Comparison of ENCODE assay signal across 15 cellular contexts in the genomic region with DNA sequence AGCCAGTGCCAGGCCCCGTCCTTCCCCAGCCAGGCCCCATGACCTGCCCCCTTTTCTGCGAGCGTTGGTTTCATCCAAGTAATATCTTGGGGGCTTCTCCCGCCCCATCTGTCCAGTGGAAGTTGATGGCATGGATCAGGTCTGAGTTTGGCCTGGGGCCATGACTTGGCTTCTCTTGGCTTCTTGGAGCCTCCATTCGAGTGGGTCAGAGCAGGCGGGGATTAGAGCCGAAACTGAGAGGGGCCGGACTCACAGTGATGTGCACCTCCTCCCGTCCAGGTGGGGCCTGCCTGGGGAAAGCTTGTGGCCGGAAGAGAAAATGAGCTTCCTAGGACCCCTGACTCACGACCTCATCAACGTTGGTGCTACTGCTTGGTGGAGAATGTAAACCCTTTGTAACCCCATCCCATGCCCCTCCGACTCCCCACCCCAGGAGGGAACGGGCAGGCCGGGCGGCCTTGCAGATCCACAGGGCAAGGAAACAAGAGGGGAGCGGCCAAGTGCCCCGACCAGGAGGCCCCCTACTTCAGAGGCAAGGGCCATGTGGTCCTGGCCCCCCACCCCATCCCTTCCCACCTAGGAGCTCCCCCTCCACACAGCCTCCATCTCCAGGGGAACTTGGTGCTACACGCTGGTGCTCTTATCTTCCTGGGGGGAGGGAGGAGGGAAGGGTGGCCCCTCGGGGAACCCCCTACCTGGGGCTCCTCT. TPM values are rescaled to one million over a fixed set of nuclear protein-coding genes. Genes with fewer than 3 reads are reported as not detected.
DNase-seq lines count a peak whose midpoint lies in the region; ATAC-seq, FAIRE-seq and TF ChIP-seq lines count a peak whose summit lies in the region.
"Had no signal": no experiment of that assay in that cellular context is flagged by ENCODE, and none has a peak within 500 bp of the region (broad histone marks: within the 10 kb centered on the region; RNA-seq: fewer than 3 reads in every experiment).

No MANE protein-coding gene starts in this region.

- H3K79me1 ChIP-seq in mesendoderm (ENCODE audit: low read length), result no peaks in the 10 kb centered on the region

- H3K4me2 ChIP-seq in astrocyte (ENCODE audit: low read length), result no peak overlapping the region
- no peak overlapping the region for H3K4me2 ChIP-seq in mesendoderm (ENCODE audit: low read length)

- no peaks in the 10 kb centered on the region for H3K36me3 Mint-ChIP-seq in astrocyte (ENCODE audit: low read depth, unreplicated experiment)
- H3K36me3 Mint-ChIP-seq in activated CD8-positive, alpha-beta T cell treated with anti-CD3 and anti-CD28 coated beads for 36 hours (ENCODE audit: low read depth), result no peaks in the 10 kb centered on the region
- no peaks in the 10 kb centered on the region for H3K36me3 Mint-ChIP-seq in type B pancreatic cell
- H3K36me3 Mint-ChIP-seq: memory B cell had no signal

- TF ChIP-seq CTCF in right atrium auricular region (IDR thresholded peaks at IDR 0.05) (no peak), astrocyte (IDR thresholded peaks at IDR 0.05; ENCODE audit: insufficient read depth, low read depth, low read length) (no peak), upper lobe of right lung (IDR thresholded peaks at IDR 0.05) (no peak), type B pancreatic cell (conservative IDR thresholded peaks at IDR 0.05) (no peak)
- no peak for TF ChIP-seq CTCF in activated CD8-positive, alpha-beta T cell treated with anti-CD3 and anti-CD28 coated beads for 36 hours (IDR thresholded peaks at IDR 0.05)

- H3K27ac ChIP-seq in right atrium auricular region, result no peak overlapping the region
- no peak overlapping the region for H3K27ac ChIP-seq in astrocyte (ENCODE audit: low read depth, low read length)
- no peak overlapping the region for H3K27ac ChIP-seq in mesendoderm (ENCODE audit: low read depth, low read length)
- no peak overlapping the region for H3K27ac ChIP-seq in upper lobe of right lung
- H3K27ac ChIP-seq: adrenal gland, colonic mucosa, thyroid gland had no signal

- no peak overlapping the region for H3K4me3 ChIP-seq in right atrium auricular region
- H3K4me3 ChIP-seq in astrocyte (ENCODE audit: insufficient read depth, low read depth, low read length), result no peak overlapping the region
- H3K4me3 ChIP-seq in mesendoderm (ENCODE audit: low read length), result no peak overlapping the region
- H3K4me3 ChIP-seq in upper lobe of right lung, result no peak overlapping the region
- H3K4me3 ChIP-seq: adrenal gland, colonic mucosa, HAP-1, thyroid gland had no signal

- H3K9me3 Mint-ChIP-seq in astrocyte (ENCODE audit: unreplicated experiment) (no peaks in the 10 kb centered on the region), type B pancreatic cell (no peaks in the 10 kb centered on the region)
- H3K9me3 Mint-ChIP-seq in activated CD8-positive, alpha-beta T cell treated with anti-CD3 and anti-CD28 coated beads for 36 hours, result no peaks in the 10 kb centered on the region
- H3K9me3 Mint-ChIP-seq: activated T-cell treated with anti-CD3 and anti-CD28 coated beads, Interleukin-2, amount 50 U/mL, for 72 hours; memory B cell; stimulated activated naive CD8-positive, alpha-beta T cell treated with anti-CD3 and anti-CD28 coated beads, Interleukin-15, Interleukin-2, amounts not matched to agents 100 ng/mL and 50 ng/mL, for 24 hours had no signal

- H3K27me3 Mint-ChIP-seq in astrocyte (ENCODE audit: low read depth, unreplicated experiment) (peaks cover 2% of the 10 kb centered on the region), type B pancreatic cell (no peaks in the 10 kb centered on the region)
- no peaks in the 10 kb centered on the region for H3K27me3 Mint-ChIP-seq in activated CD8-positive, alpha-beta T cell treated with anti-CD3 and anti-CD28 coated beads for 36 hours
- H3K27me3 Mint-ChIP-seq: stimulated activated naive CD8-positive, alpha-beta T cell treated with anti-CD3 and anti-CD28 coated beads, Interleukin-15, Interleukin-2, amounts not matched to agents 100 ng/mL and 50 ng/mL, for 24 hours had no signal

- H4K8ac ChIP-seq in mesendoderm (ENCODE audit: low read depth, low read length), result no peak overlapping the region

- no peaks in the 10 kb centered on the region for H3K4me1 Mint-ChIP-seq in astrocyte (ENCODE audit: low read depth, unreplicated experiment)
- no peaks in the 10 kb centered on the region for H3K4me1 Mint-ChIP-seq in activated CD8-positive, alpha-beta T cell treated with anti-CD3 and anti-CD28 coated beads for 36 hours (ENCODE audit: low read depth)
- no peaks in the 10 kb centered on the region for H3K4me1 Mint-ChIP-seq in type B pancreatic cell (ENCODE audit: unreplicated experiment)
- H3K4me1 Mint-ChIP-seq: memory B cell had no signal

- no peaks in the 10 kb centered on the region for H4K20me1 ChIP-seq in astrocyte (ENCODE audit: insufficient read depth, low read length)

- no peak overlapping the region for H3K4ac ChIP-seq in mesendoderm (ENCODE audit: low read depth, low read length)

- peak overlapping the region; percentile 70 for H2AFZ ChIP-seq in astrocyte (ENCODE audit: low read depth, low read length)

- DNase-seq in Right ventricle myocardium inferior (ENCODE audit: missing footprints), result peak; percentile 51
- DNase-seq in right atrium auricular region (ENCODE audit: low spot score), result no peak
- no peak for DNase-seq in astrocyte (ENCODE audit: low read depth)
- DNase-seq in mesendoderm, result no peak
- peak; percentile 40 for DNase-seq in upper lobe of right lung
- no peak for DNase-seq in activated CD8-positive, alpha-beta T cell treated with anti-CD3 and anti-CD28 coated beads for 36 hours
- DNase-seq in type B pancreatic cell (ENCODE audit: extremely low spot score, unreplicated experiment), result no peak

- ATAC-seq in Right ventricle myocardium inferior, result no peak
- ATAC-seq in upper lobe of right lung, result no peak
- ATAC-seq in activated CD8-positive, alpha-beta T cell treated with anti-CD3 and anti-CD28 coated beads for 36 hours, result no peak
- no peak for ATAC-seq in HG03135 (IDR thresholded peaks at IDR 0.05; ENCODE audit: unreplicated experiment)

- H3K79me2 ChIP-seq in astrocyte (ENCODE audit: insufficient read depth, low read length), result no peaks in the 10 kb centered on the region
- no peaks in the 10 kb centered on the region for H3K79me2 ChIP-seq in mesendoderm (ENCODE audit: control insufficient read depth, insufficient read depth, low read length)

- CTCF ChIA-PET in activated CD8-positive, alpha-beta T cell treated with anti-CD3 and anti-CD28 coated beads for 36 hours (lab: Charles Lee), result interaction anchor here (0.7 to 3.2 kb wide), 15 partner anchors 10 to 333 kb away, joined by 3 to 17 read pairs (median 4); a partner anchor contains a TSS

- no peak overlapping the region for H2BK120ac ChIP-seq in mesendoderm (ENCODE audit: low read depth, low read length)

- no peak overlapping the region for H2BK15ac ChIP-seq in mesendoderm (replicated peaks; ENCODE audit: low read depth)

- no peak overlapping the region for H3K18ac ChIP-seq in mesendoderm (ENCODE audit: low read length)

- intact Hi-C loops in Right ventricle myocardium inferior (cut with DNase I), result loop anchor here (2.0 to 5.0 kb wide), 2 partner anchors 119 to 332 kb away; no protein-coding TSS in a partner anchor
- intact Hi-C loops in upper lobe of right lung (cut with DNase I), result no loop called here
- intact Hi-C loops in activated CD8-positive, alpha-beta T cell treated with anti-CD3 and anti-CD28 coated beads for 36 hours (cut with micrococcal nuclease), result loop anchor here (5.0 to 10.0 kb wide), 2 partner anchors 114 to 336 kb away; no protein-coding TSS in a partner anchor

- no peaks in the 10 kb centered on the region for H3K27me3 ChIP-seq in right atrium auricular region
- H3K27me3 ChIP-seq in astrocyte (ENCODE audit: insufficient read depth, low read length), result no peaks in the 10 kb centered on the region
- no peaks in the 10 kb centered on the region for H3K27me3 ChIP-seq in mesendoderm (ENCODE audit: insufficient read depth, low read length, poor library complexity)
- no peaks in the 10 kb centered on the region for H3K27me3 ChIP-seq in upper lobe of right lung
- H3K27me3 ChIP-seq: adrenal gland, colonic mucosa, thyroid gland had no signal

- H3K36me3 ChIP-seq in right atrium auricular region (peaks cover 15% of the 10 kb centered on the region), astrocyte (ENCODE audit: insufficient read depth, low read length) (no peaks in the 10 kb centered on the region), mesendoderm (ENCODE audit: control insufficient read depth, insufficient read depth, low read length) (no peaks in the 10 kb centered on the region), upper lobe of right lung (peaks cover 4% of the 10 kb centered on the region)
- H3K36me3 ChIP-seq: adrenal gland, colonic mucosa, HAP-1, thyroid gland had no signal

- POLR2A ChIA-PET in activated CD8-positive, alpha-beta T cell treated with anti-CD3 and anti-CD28 coated beads for 36 hours (lab: Charles Lee), result interaction anchor here (1.1 to 1.7 kb wide), 2 partner anchors 14 to 110 kb away, joined by 4 to 6 read pairs; no protein-coding TSS in a partner anchor

- H3K4me1 ChIP-seq in right atrium auricular region (no peaks in the 10 kb centered on the region), astrocyte (ENCODE audit: insufficient read depth, low read length) (no peaks in the 10 kb centered on the region), mesendoderm (ENCODE audit: control insufficient read depth, low read depth, low read length) (no peaks in the 10 kb centered on the region), upper lobe of right lung (no peaks in the 10 kb centered on the region)
- H3K4me1 ChIP-seq: adrenal gland, colonic mucosa, HAP-1, thyroid gland had no signal

- no CpG with 5 or more reads among the region's 20 CpGs for WGBS in mesendoderm (ENCODE audit: extremely low coverage, insufficient coverage, low lambda C conversion rate)

- no peak overlapping the region for H3K23ac ChIP-seq in mesendoderm (ENCODE audit: low read length)

- H3K9me3 ChIP-seq in right atrium auricular region (no peaks in the 10 kb centered on the region), astrocyte (ENCODE audit: insufficient read depth, low read depth, low read length) (no peaks in the 10 kb centered on the region), upper lobe of right lung (no peaks in the 10 kb centered on the region)
- H3K9me3 ChIP-seq: adrenal gland, colonic mucosa, HAP-1, thyroid gland had no signal

- H3K56ac ChIP-seq in mesendoderm (ENCODE audit: low read length), result peak overlapping the region; percentile 10

- no peak overlapping the region for H2AK5ac ChIP-seq in mesendoderm (ENCODE audit: low read length)

- H3K9ac ChIP-seq in astrocyte (ENCODE audit: low read length) (no peak overlapping the region), mesendoderm (ENCODE audit: low read length) (no peak overlapping the region)

- no peak overlapping the region for H4K5ac ChIP-seq in mesendoderm (ENCODE audit: low read length)

- H3K27ac Mint-ChIP-seq in astrocyte (ENCODE audit: unreplicated experiment), result no peak overlapping the region
- H3K27ac Mint-ChIP-seq in activated CD8-positive, alpha-beta T cell treated with anti-CD3 and anti-CD28 coated beads for 36 hours, result no peak overlapping the region
- H3K27ac Mint-ChIP-seq in type B pancreatic cell, result no peak overlapping the region
- H3K27ac Mint-ChIP-seq: activated T-cell treated with anti-CD3 and anti-CD28 coated beads, Interleukin-2, amount 50 U/mL, for 72 hours; memory B cell; stimulated activated naive CD8-positive, alpha-beta T cell treated with anti-CD3 and anti-CD28 coated beads, Interleukin-15, Interleukin-2, amounts not matched to agents 100 ng/mL and 50 ng/mL, for 24 hours had no signal

- H3K4me3 Mint-ChIP-seq in astrocyte (ENCODE audit: unreplicated experiment), result no peak overlapping the region
- no peak overlapping the region for H3K4me3 Mint-ChIP-seq in activated CD8-positive, alpha-beta T cell treated with anti-CD3 and anti-CD28 coated beads for 36 hours
- no peak overlapping the region for H3K4me3 Mint-ChIP-seq in type B pancreatic cell
- H3K4me3 Mint-ChIP-seq: activated T-cell treated with anti-CD3 and anti-CD28 coated beads, Interleukin-2, amount 50 U/mL, for 72 hours; memory B cell; stimulated activated naive CD8-positive, alpha-beta T cell treated with anti-CD3 and anti-CD28 coated beads, Interleukin-15, Interleukin-2, amounts not matched to agents 100 ng/mL and 50 ng/mL, for 24 hours had no signal

- no peak overlapping the region for H2BK5ac ChIP-seq in mesendoderm (ENCODE audit: low read length)

- FAIRE-seq in astrocyte (lab: Jason Lieb, UNC), result no peak

RNA-seq across cellular contexts. Expression of a gene that starts 15.1 kb away (rescaled TPM):
- total RNA-seq in Right ventricle myocardium inferior (8.7 TPM), right atrium auricular region (10 to 100 TPM in 1 of 2 donors, 1 to 10 TPM in 1; 9.4 to 14.7 TPM), astrocyte (67.8 and 69.9 TPM in 2 replicates), upper lobe of right lung (53.1 TPM), type B pancreatic cell (ENCODE audit: low replicate concordance) (34.6 and 46.6 TPM in 2 replicates)
- polyA plus RNA-seq in mesendoderm (2013, experiment 1 of 2), result 47.9 TPM
- 48.4 TPM for polyA plus RNA-seq in mesendoderm (2013, experiment 2 of 2)
- 10 to 100 TPM; 17.8 to 20.8 TPM for total RNA-seq in activated CD8-positive, alpha-beta T cell treated with anti-CD3 and anti-CD28 coated beads for 36 hours

RNA-seq across cellular contexts. Expression of a gene that starts 40.6 kb away (rescaled TPM):
- total RNA-seq in Right ventricle myocardium inferior (29.9 TPM), right atrium auricular region (100 to 1,000 TPM; 138 to 149 TPM), astrocyte (0.75 and 0.89 TPM in 2 replicates), upper lobe of right lung (231 TPM), type B pancreatic cell (ENCODE audit: low replicate concordance) (8.8 TPM in 1 of 2 replicates, not detected in the other)
- 0.95 TPM for polyA plus RNA-seq in mesendoderm (2013, experiment 1 of 2)
- 1.1 TPM for polyA plus RNA-seq in mesendoderm (2013, experiment 2 of 2)
- total RNA-seq in activated CD8-positive, alpha-beta T cell treated with anti-CD3 and anti-CD28 coated beads for 36 hours, result not detected
- total RNA-seq: activated T-cell treated with anti-CD3 and anti-CD28 coated beads, Interleukin-2, amount 50 U/mL, for 72 hours had no signal

Comparison
In these comparisons a context has a peak if more than half of its experiments do, and no peak if none do; other contexts are left out.
1. DNase-seq: peak in Right ventricle myocardium inferior (single experiment) and upper lobe of right lung (single experiment); none in right atrium auricular region (single experiment), astrocyte (single experiment), mesendoderm (single experiment), activated CD8-positive, alpha-beta T cell treated with anti-CD3 and anti-CD28 coated beads for 36 hours (single experiment) and type B pancreatic cell (single experiment).